In genomic region chr5:94337617-94338016, GRCh38 we compare ENCODE assay signal across 8 cellular contexts.
"Had no signal": no experiment of that assay in that cellular context is flagged by ENCODE, and none has a peak within 500 bp of the region (broad histone marks: within the 10 kb centered on the region; RNA-seq: fewer than 3 reads in every experiment).

No MANE protein-coding gene starts in this region.

- H3K4me3 ChIP-seq: GM23338, HAP-1 had no signal

- H2AFZ ChIP-seq: GM23338 had no signal

- H3K4me2 ChIP-seq: GM23338 had no signal

- FAIRE-seq: H54 had no signal

- H3K9me3 ChIP-seq: HAP-1 had no signal

- DNase-seq: GOT3, H7, H9, HCEC 1CT, HFFc6 had no signal

- H3K36me3 ChIP-seq: HAP-1 had no signal
